Comparison of ENCODE assay signal across 2 cellular contexts in genomic region chr15:69457304-69458280, GRCh38.
TF ChIP-seq lines count a peak whose summit lies in the region.

No MANE protein-coding gene starts in this region.

TF ChIP-seq in HCT116, 20 proteins besides CTCF, POLR2A, EP300 and RAD21:
- TF ChIP-seq TCF7L2 (IDR thresholded peaks at IDR 0.05; ENCODE audit: borderline replicate concordance, extremely low read depth, insufficient read depth, insufficient read length) (no peak), JUND (IDR thresholded peaks at IDR 0.05) (0 out of 2 replicates have a peak, but pooled peaks have one; percentile 7)

TF ChIP-seq in SK-N-SH treated with all-trans-retinoic acid at 6 μM for 48 hours, 23 proteins besides CTCF, POLR2A, EP300 and RAD21:
- TF ChIP-seq ESRRG (CRISPR knock-in tag; IDR thresholded peaks at IDR 0.05), result 0 out of 2 replicates have a peak, but pooled peaks have one; percentile 3
- TF ChIP-seq, protein P1, sequence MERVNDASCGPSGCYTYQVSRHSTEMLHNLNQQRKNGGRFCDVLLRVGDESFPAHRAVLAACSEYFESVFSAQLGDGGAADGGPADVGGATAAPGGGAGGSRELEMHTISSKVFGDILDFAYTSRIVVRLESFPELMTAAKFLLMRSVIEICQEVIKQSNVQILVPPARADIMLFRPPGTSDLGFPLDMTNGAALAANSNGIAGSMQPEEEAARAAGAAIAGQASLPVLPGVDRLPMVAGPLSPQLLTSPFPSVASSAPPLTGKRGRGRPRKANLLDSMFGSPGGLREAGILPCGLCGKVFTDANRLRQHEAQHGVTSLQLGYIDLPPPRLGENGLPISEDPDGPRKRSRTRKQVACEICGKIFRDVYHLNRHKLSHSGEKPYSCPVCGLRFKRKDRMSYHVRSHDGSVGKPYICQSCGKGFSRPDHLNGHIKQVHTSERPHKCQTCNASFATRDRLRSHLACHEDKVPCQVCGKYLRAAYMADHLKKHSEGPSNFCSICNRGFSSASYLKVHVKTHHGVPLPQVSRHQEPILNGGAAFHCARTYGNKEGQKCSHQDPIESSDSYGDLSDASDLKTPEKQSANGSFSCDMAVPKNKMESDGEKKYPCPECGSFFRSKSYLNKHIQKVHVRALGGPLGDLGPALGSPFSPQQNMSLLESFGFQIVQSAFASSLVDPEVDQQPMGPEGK (CRISPR knock-in tag; IDR thresholded peaks at IDR 0.05; ENCODE audit: borderline replicate concordance), result no peak
